24 cellular contexts compared by ENCODE assay signal in genomic region chr14:74575507-74575906, GRCh38. TPM values are rescaled to one million over a fixed set of nuclear protein-coding genes. Genes with fewer than 3 reads are reported as not detected.
DNase-seq lines count a peak whose midpoint lies in the region; ATAC-seq and TF ChIP-seq lines count a peak whose summit lies in the region.
"Had no signal": no experiment of that assay in that cellular context is flagged by ENCODE, and none has a peak within 500 bp of the region (broad histone marks: within the 10 kb centered on the region; RNA-seq: fewer than 3 reads in every experiment).

No MANE protein-coding gene starts in this region.

- 100% methylated on average over 2 of the region's 2 CpGs for WGBS in GM23248 (ENCODE audit: low coverage in 1 of 2, low lambda C conversion rate in 2 of 2, missing lambda C conversion rate in 2 of 2), 2 experiments

- no peak for ATAC-seq in thoracic aorta (ENCODE audit: insufficient number of reproducible peaks, low FRiP score, low read depth)
- ATAC-seq: left ventricle myocardium superior; naive thymus-derived CD8-positive, alpha-beta T cell had no signal

- H3F3A ChIP-seq in GM23248 (ENCODE audit: insufficient read depth), result peaks cover 60% of the 10 kb centered on the region

- DNase-seq in GM23248 (no peak), breast epithelium (ENCODE audit: low spot score in 2 of 2) (no peak), neural crest cell (ENCODE audit: low read depth, low spot score) (no peak), thoracic aorta (ENCODE audit: low spot score) (no peak), epidermal melanocyte (ENCODE audit: insufficient read length, low spot score) (no peak), NCI-H345 (lab: John Stamatoyannopoulos, UW) (no peak), GM13977 (ENCODE audit: low spot score) (no peak)
- no peak for DNase-seq in activated naive CD8-positive, alpha-beta T cell treated with anti-CD3 and anti-CD28 coated beads for 36 hours
- DNase-seq: activated CD4-positive, alpha-beta T cell treated with anti-CD3 and anti-CD28 coated beads, Interleukin-2, amount 50 U/mL, for 48 hours; CD4-positive, alpha-beta T cell; H7; left ventricle myocardium superior; naive thymus-derived CD8-positive, alpha-beta T cell; NCI-H1105; NCI-H187 treated with DMSO at 0.1 percent for 48 hours; NCI-H2171 treated with DMSO at 0.1 percent for 48 hours; NCI-H524; stimulated activated CD4-positive, alpha-beta T cell treated with anti-CD3 and anti-CD28 coated beads, Interleukin-4, amount 100 ng/mL, for 24 hours; substantia nigra; uterus had no signal

- no peak overlapping the region for H3K4me3 Mint-ChIP-seq in neural crest cell
- no peak overlapping the region for H3K4me3 Mint-ChIP-seq in activated naive CD8-positive, alpha-beta T cell treated with anti-CD3 and anti-CD28 coated beads for 36 hours
- H3K4me3 Mint-ChIP-seq: activated naive CD4-positive, alpha-beta T cell treated with anti-CD3 and anti-CD28 coated beads, Interleukin-2, amount 50 U/mL, for 24 hours; CD4-positive, alpha-beta T cell; naive thymus-derived CD8-positive, alpha-beta T cell; stimulated activated memory B cell treated with anti-CD40 and anti-IgM and Interleukin-4, amounts not matched to agents 10 μg/mL and 1 μg/mL and 100 μg/mL, for 72 hours had no signal

- peaks cover 69% of the 10 kb centered on the region for H3K79me2 ChIP-seq in GM23248 (ENCODE audit: insufficient read depth)

- TF ChIP-seq CTCF in breast epithelium (IDR thresholded peaks at IDR 0.05) (no peak), neural crest cell (conservative IDR thresholded peaks at IDR 0.05) (no peak), thoracic aorta (IDR thresholded peaks at IDR 0.05) (no peak), GM13977 (IDR thresholded peaks at IDR 0.05; ENCODE audit: extremely low read depth, insufficient read depth, missing control alignments) (no peak)

- H3K4me3 ChIP-seq in GM23248 (no peak overlapping the region), breast epithelium (no peak overlapping the region), thoracic aorta (no peak overlapping the region)
- H3K4me3 ChIP-seq: ovary, uterus had no signal

- no peak overlapping the region for H3K9ac ChIP-seq in GM23248

- peaks cover 83% of the 10 kb centered on the region for H3K4me1 ChIP-seq in GM23248 (ENCODE audit: insufficient read depth)
- H3K4me1 ChIP-seq in breast epithelium, result peaks cover 15 to 32% of the 10 kb centered on the region in 2 donors
- peaks cover 74 to 100% of the 10 kb centered on the region in 2 donors for H3K4me1 ChIP-seq in thoracic aorta (ENCODE audit: control insufficient read depth in 1 of 2, low read depth in 2 of 2)

- H3K4me1 Mint-ChIP-seq in neural crest cell, result peaks cover 30% of the 10 kb centered on the region
- peaks cover 44% of the 10 kb centered on the region for H3K4me1 Mint-ChIP-seq in activated naive CD8-positive, alpha-beta T cell treated with anti-CD3 and anti-CD28 coated beads for 36 hours

- H3K9me3 Mint-ChIP-seq in neural crest cell, result no peaks in the 10 kb centered on the region
- no peaks in the 10 kb centered on the region for H3K9me3 Mint-ChIP-seq in activated naive CD8-positive, alpha-beta T cell treated with anti-CD3 and anti-CD28 coated beads for 36 hours
- H3K9me3 Mint-ChIP-seq: activated naive CD4-positive, alpha-beta T cell treated with anti-CD3 and anti-CD28 coated beads, Interleukin-2, amount 50 U/mL, for 24 hours; activated T-helper 2 cell treated with anti-CD3 and anti-CD28 coated beads, Interferon-gamma antibody, Interleukin-2, Interleukin-4, amounts not matched to agents 10 μg/mL and 5 μg/mL and 100 μg/mL, durations not matched to agents 14 hours and 24 hours and 36 hours; CD4-positive, alpha-beta T cell; naive thymus-derived CD8-positive, alpha-beta T cell; stimulated activated memory B cell treated with anti-CD40 and anti-IgM and Interleukin-4, amounts not matched to agents 10 μg/mL and 1 μg/mL and 100 μg/mL, for 72 hours had no signal

- in situ Hi-C loops in GM23248 (cut with MboI), result no loop called here
- in situ Hi-C loops in GM13977 (cut with MboI; ENCODE audit: low pct_unique_long_range_greater_than_20kb, low sequenced_read_pairs, unreplicated experiment), result no loop called here

- no peak overlapping the region for H3K4me2 ChIP-seq in GM23248 (ENCODE audit: unreplicated experiment)

- H3K27ac Mint-ChIP-seq in neural crest cell (ENCODE audit: unreplicated experiment), result peak overlapping the region; percentile 28
- H3K27ac Mint-ChIP-seq in activated naive CD8-positive, alpha-beta T cell treated with anti-CD3 and anti-CD28 coated beads for 36 hours, result no peak overlapping the region
- H3K27ac Mint-ChIP-seq: activated naive CD4-positive, alpha-beta T cell treated with anti-CD3 and anti-CD28 coated beads, Interleukin-2, amount 50 U/mL, for 24 hours; activated T-helper 2 cell treated with anti-CD3 and anti-CD28 coated beads, Interferon-gamma antibody, Interleukin-2, Interleukin-4, amounts not matched to agents 10 μg/mL and 5 μg/mL and 100 μg/mL, durations not matched to agents 14 hours and 24 hours and 36 hours; CD4-positive, alpha-beta T cell; naive thymus-derived CD8-positive, alpha-beta T cell; stimulated activated memory B cell treated with anti-CD40 and anti-IgM and Interleukin-4, amounts not matched to agents 10 μg/mL and 1 μg/mL and 100 μg/mL, for 72 hours had no signal

- no peaks in the 10 kb centered on the region for H3K27me3 ChIP-seq in GM23248 (replicated peaks; ENCODE audit: insufficient read depth)
- no peaks in the 10 kb centered on the region for H3K27me3 ChIP-seq in breast epithelium
- H3K27me3 ChIP-seq in thoracic aorta (replicated peaks; ENCODE audit: insufficient read depth), result no peaks in the 10 kb centered on the region
- H3K27me3 ChIP-seq: ovary, uterus had no signal

- no peaks in the 10 kb centered on the region for H4K20me1 ChIP-seq in GM23248 (ENCODE audit: insufficient read depth)

- no peaks in the 10 kb centered on the region for H3K9me3 ChIP-seq in GM23248 (ENCODE audit: low read depth)
- no peaks in the 10 kb centered on the region for H3K9me3 ChIP-seq in breast epithelium
- H3K9me3 ChIP-seq in thoracic aorta, result no peaks in the 10 kb centered on the region
- H3K9me3 ChIP-seq: ovary, uterus had no signal

- H3K27ac ChIP-seq in GM23248 (0 out of 2 replicates have a peak overlapping the region, but pooled peaks have one; percentile 39), breast epithelium (peak overlapping the region; percentile 93 to 98), thoracic aorta (peak overlapping the region; percentile 94 to 96)

- intact Hi-C loops in breast epithelium (cut with DNase I; ENCODE audit: low total_unique reads), result no loop called here

- no peak overlapping the region for H2AFZ ChIP-seq in GM23248

- no peaks in the 10 kb centered on the region for H3K36me3 Mint-ChIP-seq in neural crest cell (ENCODE audit: low read depth)
- H3K36me3 Mint-ChIP-seq in activated naive CD8-positive, alpha-beta T cell treated with anti-CD3 and anti-CD28 coated beads for 36 hours, result no peaks in the 10 kb centered on the region
- H3K36me3 Mint-ChIP-seq: activated naive CD4-positive, alpha-beta T cell treated with anti-CD3 and anti-CD28 coated beads, Interleukin-2, amount 50 U/mL, for 24 hours; naive thymus-derived CD8-positive, alpha-beta T cell; stimulated activated memory B cell treated with anti-CD40 and anti-IgM and Interleukin-4, amounts not matched to agents 10 μg/mL and 1 μg/mL and 100 μg/mL, for 72 hours had no signal

- H3K27me3 Mint-ChIP-seq in neural crest cell (ENCODE audit: low read depth), result no peaks in the 10 kb centered on the region
- peaks cover 38% of the 10 kb centered on the region for H3K27me3 Mint-ChIP-seq in activated naive CD8-positive, alpha-beta T cell treated with anti-CD3 and anti-CD28 coated beads for 36 hours

- H3K36me3 ChIP-seq in GM23248 (ENCODE audit: low read depth), result 0 out of 2 replicates have a peak, but pooled peaks cover 5% of the 10 kb centered on the region
- H3K36me3 ChIP-seq in breast epithelium, result no peaks in the 10 kb centered on the region
- peaks cover 3% of the 10 kb centered on the region for H3K36me3 ChIP-seq in thoracic aorta
- H3K36me3 ChIP-seq: ovary, uterus had no signal

- no peaks in the 10 kb centered on the region for H3K9me2 ChIP-seq in GM23248 (ENCODE audit: insufficient read depth)

- TF ChIP-seq POLR2A in breast epithelium (IDR thresholded peaks at IDR 0.05), result no peak

RNA-seq across cellular contexts. Expression of gene LTBP2, which starts 36.5 kb away (rescaled TPM):
- 441 and 456 TPM in 2 replicates for total RNA-seq in GM23248 (2014; rRNA removed; shearing (Covaris generic))
- 73.5 and 73.7 TPM in 2 replicates for polyA plus RNA-seq in GM23248 (2016; fragmentation: Nextera tagmentation; extraction: Ambion mirVana)
- total RNA-seq in breast epithelium, result 10 to 100 TPM; 34.7 to 91.1 (median 79.0) TPM
- 0.93 and 1.3 TPM in 2 replicates for total RNA-seq in neural crest cell
- total RNA-seq in thoracic aorta, result 100 to 1,000 TPM; 674 to 973 TPM
- total RNA-seq in activated naive CD8-positive, alpha-beta T cell treated with anti-CD3 and anti-CD28 coated beads for 36 hours, result under 1 TPM; 0.06 to 0.10 TPM

Comparison
In these comparisons a context has a peak if more than half of its experiments do, and no peak if none do; other contexts are left out.
1. H3K27ac ChIP-seq: peak in every context shown above with its lines; median percentile 96 in breast epithelium; 95 in thoracic aorta; 39 in GM23248.
2. RNA of gene LTBP2, which starts 36.5 kb away (total RNA-seq): 674 to 973 TPM in thoracic aorta, 441 to 456 TPM in GM23248 and 34.7 to 91.1 TPM in breast epithelium; 0.93 to 1.3 TPM in neural crest cell and 0.06 to 0.10 TPM in activated naive CD8-positive, alpha-beta T cell treated with anti-CD3 and anti-CD28 coated beads for 36 hours; every median in the first group is over 10 times any median in the second.